Comparison of ENCODE assay signal across 16 cellular contexts in genomic region chr17:46964315-46965265, GRCh38. TPM values are rescaled to one million over a fixed set of nuclear protein-coding genes. Genes with fewer than 3 reads are reported as not detected.
A peak's percentile ranks its signal among the peaks of the same experiment; 100 is the strongest.
DNase-seq lines count a peak whose midpoint lies in the region; ATAC-seq and TF ChIP-seq lines count a peak whose summit lies in the region.
"Had no signal": no experiment of that assay in that cellular context is flagged by ENCODE, and none has a peak within 500 bp of the region (broad histone marks: within the 10 kb centered on the region; RNA-seq: fewer than 3 reads in every experiment).

No MANE protein-coding gene starts in this region.

- H3K27me3 ChIP-seq in suprapubic skin = no peaks in the 10 kb centered on the region
- H3K27me3 ChIP-seq: stomach had no signal

- H3K36me3 ChIP-seq in suprapubic skin = peaks cover 21% of the 10 kb centered on the region

- no peaks in the 10 kb centered on the region for H3K9me3 ChIP-seq in suprapubic skin
- H3K9me3 ChIP-seq: mucosa of descending colon had no signal

- ATAC-seq in GM18520 (IDR thresholded peaks at IDR 0.05; ENCODE audit: unreplicated experiment) = no peak
- ATAC-seq: mucosa of descending colon had no signal

- H3K4me1 Mint-ChIP-seq in T-helper 2 cell treated with Interferon-gamma antibody and Interleukin-4, amounts not matched to agents 5 μg/mL and 100 μg/mL, for 36 hours (ENCODE audit: low read depth) = peaks cover 4% of the 10 kb centered on the region

- H3K4me3 ChIP-seq in suprapubic skin = no peak overlapping the region
- H3K4me3 ChIP-seq: mucosa of descending colon, stomach had no signal

- POLR2A ChIA-PET in HEK293T (lab: Yijun Ruan, JAX) = no interaction called here

- no peak overlapping the region for H3K27ac ChIP-seq in suprapubic skin
- H3K27ac ChIP-seq: C4-2B, stomach, VCaP had no signal

- TF ChIP-seq POLR2A in suprapubic skin (IDR thresholded peaks at IDR 0.05) = no peak

- peak; percentile 47 for DNase-seq in AG08396 (ENCODE audit: low spot score)
- peak; percentile 42 for DNase-seq in HEK293T (ENCODE audit: extremely low spot score)
- DNase-seq in UCSD-AML1 (lab: John Stamatoyannopoulos, UW; ENCODE audit: unreplicated experiment) = peak; percentile 33
- DNase-seq in islet precursor cell = peak; percentile 86
- DNase-seq in suprapubic skin (ENCODE audit: low spot score in 2 of 2) = no peak
- DNase-seq in T-helper 2 cell treated with Interferon-gamma antibody and Interleukin-4, amounts not matched to agents 5 μg/mL and 100 μg/mL, for 36 hours (ENCODE audit: low spot score) = no peak
- DNase-seq in NCI-H345 treated with DMSO at 0.1 percent for 48 hours (lab: John Stamatoyannopoulos, UW; ENCODE audit: unreplicated experiment) = no peak
- DNase-seq: NCI-H345, SHP77, stomach had no signal

- CTCF ChIA-PET in HEK293T (lab: Yijun Ruan, JAX) = no interaction called here

- no peak for TF ChIP-seq EP300 in suprapubic skin (IDR thresholded peaks at IDR 0.05)

- H3K27me3 Mint-ChIP-seq in T-helper 2 cell treated with Interferon-gamma antibody and Interleukin-4, amounts not matched to agents 5 μg/mL and 100 μg/mL, for 36 hours (ENCODE audit: low read depth) = no peaks in the 10 kb centered on the region

- WGBS in suprapubic skin = 65% methylated on average over 9 of the region's 9 CpGs

- no peak for TF ChIP-seq CTCF in suprapubic skin (IDR thresholded peaks at IDR 0.05)

- H3K36me3 Mint-ChIP-seq in T-helper 2 cell treated with Interferon-gamma antibody and Interleukin-4, amounts not matched to agents 5 μg/mL and 100 μg/mL, for 36 hours (ENCODE audit: low read depth) = no peaks in the 10 kb centered on the region

- H3K9me3 Mint-ChIP-seq in T-helper 2 cell treated with Interferon-gamma antibody and Interleukin-4, amounts not matched to agents 5 μg/mL and 100 μg/mL, for 36 hours = no peaks in the 10 kb centered on the region

- H3K27ac Mint-ChIP-seq in T-helper 2 cell treated with Interferon-gamma antibody and Interleukin-4, amounts not matched to agents 5 μg/mL and 100 μg/mL, for 36 hours = no peak overlapping the region

- peaks cover 2% of the 10 kb centered on the region for H3K4me1 ChIP-seq in suprapubic skin
- H3K4me1 ChIP-seq: stomach had no signal

- no peak overlapping the region for H3K4me3 Mint-ChIP-seq in T-helper 2 cell treated with Interferon-gamma antibody and Interleukin-4, amounts not matched to agents 5 μg/mL and 100 μg/mL, for 36 hours

TF ChIP-seq in HEK293T, 16 proteins besides CTCF, POLR2A, EP300 and RAD21:
- TF ChIP-seq LEF1 (IDR thresholded peaks at IDR 0.05; ENCODE audit: borderline replicate concordance) (no peak), FOXA1 (IDR thresholded peaks at IDR 0.05) (no peak), ARNT (IDR thresholded peaks at IDR 0.05) (no peak), TARDBP (IDR thresholded peaks at IDR 0.05) (no peak), PKNOX1 (IDR thresholded peaks at IDR 0.05) (no peak), FOXK2 (IDR thresholded peaks at IDR 0.05) (no peak), NFRKB (IDR thresholded peaks at IDR 0.05) (no peak), ZNF384 (IDR thresholded peaks at IDR 0.05) (no peak), CTBP1 (IDR thresholded peaks at IDR 0.05; ENCODE audit: borderline replicate concordance) (no peak), FOXM1 (IDR thresholded peaks at IDR 0.05; ENCODE audit: borderline replicate concordance) (no peak), SUZ12 (IDR thresholded peaks at IDR 0.05) (no peak), HDGF (IDR thresholded peaks at IDR 0.05; ENCODE audit: borderline replicate concordance) (no peak), BHLHE40 (IDR thresholded peaks at IDR 0.05; ENCODE audit: borderline replicate concordance) (no peak)
TF ChIP-seq in HEK293T: peak in this region for 0.

RNA-seq across cellular contexts. Expression of gene RPRML, which starts 14.5 kb away (rescaled TPM):
- total RNA-seq in suprapubic skin = 1 to 10 TPM in 3 of 4 donors, under 1 TPM in 1; 0.64 to 6.8 (median 3.3) TPM
- total RNA-seq: M059J, renal cortical epithelial cell, stomach had no signal

RNA-seq across cellular contexts. Expression of gene GOSR2, which starts 41.6 kb away (rescaled TPM):
- total RNA-seq in suprapubic skin = 10 to 100 TPM; 28.1 to 72.6 (median 41.1) TPM

Comparison
In these comparisons a context has a peak if more than half of its experiments do, and no peak if none do; other contexts are left out.
1. DNase-seq: peak in AG08396 (single experiment), HEK293T (single experiment), UCSD-AML1 (single experiment) and islet precursor cell (single experiment); none in suprapubic skin (0 of 2), T-helper 2 cell treated with Interferon-gamma antibody and Interleukin-4, amounts not matched to agents 5 μg/mL and 100 μg/mL, for 36 hours (single experiment) and NCI-H345 treated with DMSO at 0.1 percent for 48 hours (single experiment).